Comparison of ENCODE assay signal across 1 cellular context in the genomic region with DNA sequence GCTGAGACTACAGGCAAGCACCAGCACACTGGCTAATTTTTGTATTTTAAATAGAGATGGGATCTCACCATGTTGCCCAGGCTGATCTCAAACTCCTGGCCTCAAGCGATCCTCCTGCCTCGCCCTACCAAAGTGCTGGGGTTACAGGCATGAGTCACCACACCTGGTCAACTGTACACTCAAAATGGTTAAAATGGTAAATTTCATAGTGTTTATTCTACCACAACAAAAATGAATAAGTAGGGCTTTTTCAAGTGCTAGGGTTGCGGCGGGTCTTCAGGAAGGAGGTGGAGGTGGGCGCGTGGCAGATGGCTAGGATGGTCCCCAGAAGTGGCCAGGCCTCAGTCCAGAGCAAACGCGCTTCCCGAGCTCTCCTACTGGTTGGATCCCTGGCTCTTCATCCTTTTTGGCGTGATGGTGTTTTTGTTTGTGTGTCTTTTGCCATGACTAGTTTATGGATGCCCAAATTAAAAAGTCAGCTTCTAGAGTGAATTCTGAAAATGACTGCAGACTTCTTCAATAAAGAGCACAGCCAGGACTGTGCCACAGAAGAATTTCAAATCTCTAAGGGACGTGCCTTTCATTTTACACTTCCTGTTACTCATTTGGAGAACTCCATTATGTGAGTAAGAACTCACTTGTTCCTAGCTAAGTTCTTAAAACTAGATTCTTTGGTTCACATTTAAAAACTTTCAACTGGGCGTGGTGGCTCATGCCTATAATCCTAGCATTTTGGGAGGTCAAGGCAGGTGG.
TF ChIP-seq lines count a peak whose summit lies in the region.

No MANE protein-coding gene starts in this region.

TF ChIP-seq in WTC11, 78 proteins besides CTCF, POLR2A, EP300 and RAD21 (continued from another document):
- TF ChIP-seq, protein P1, sequence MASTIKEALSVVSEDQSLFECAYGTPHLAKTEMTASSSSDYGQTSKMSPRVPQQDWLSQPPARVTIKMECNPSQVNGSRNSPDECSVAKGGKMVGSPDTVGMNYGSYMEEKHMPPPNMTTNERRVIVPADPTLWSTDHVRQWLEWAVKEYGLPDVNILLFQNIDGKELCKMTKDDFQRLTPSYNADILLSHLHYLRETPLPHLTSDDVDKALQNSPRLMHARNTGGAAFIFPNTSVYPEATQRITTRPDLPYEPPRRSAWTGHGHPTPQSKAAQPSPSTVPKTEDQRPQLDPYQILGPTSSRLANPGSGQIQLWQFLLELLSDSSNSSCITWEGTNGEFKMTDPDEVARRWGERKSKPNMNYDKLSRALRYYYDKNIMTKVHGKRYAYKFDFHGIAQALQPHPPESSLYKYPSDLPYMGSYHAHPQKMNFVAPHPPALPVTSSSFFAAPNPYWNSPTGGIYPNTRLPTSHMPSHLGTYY (CRISPR knock-in tag; IDR thresholded peaks at IDR 0.05): no peak
- no peak for TF ChIP-seq ZNF138 (CRISPR knock-in tag; conservative IDR thresholded peaks at IDR 0.05)
- TF ChIP-seq SMAD4 (CRISPR knock-in tag; IDR thresholded peaks at IDR 0.05): no peak
- TF ChIP-seq MYBL2 (CRISPR knock-in tag; IDR thresholded peaks at IDR 0.05): no peak
- TF ChIP-seq, protein P2, sequence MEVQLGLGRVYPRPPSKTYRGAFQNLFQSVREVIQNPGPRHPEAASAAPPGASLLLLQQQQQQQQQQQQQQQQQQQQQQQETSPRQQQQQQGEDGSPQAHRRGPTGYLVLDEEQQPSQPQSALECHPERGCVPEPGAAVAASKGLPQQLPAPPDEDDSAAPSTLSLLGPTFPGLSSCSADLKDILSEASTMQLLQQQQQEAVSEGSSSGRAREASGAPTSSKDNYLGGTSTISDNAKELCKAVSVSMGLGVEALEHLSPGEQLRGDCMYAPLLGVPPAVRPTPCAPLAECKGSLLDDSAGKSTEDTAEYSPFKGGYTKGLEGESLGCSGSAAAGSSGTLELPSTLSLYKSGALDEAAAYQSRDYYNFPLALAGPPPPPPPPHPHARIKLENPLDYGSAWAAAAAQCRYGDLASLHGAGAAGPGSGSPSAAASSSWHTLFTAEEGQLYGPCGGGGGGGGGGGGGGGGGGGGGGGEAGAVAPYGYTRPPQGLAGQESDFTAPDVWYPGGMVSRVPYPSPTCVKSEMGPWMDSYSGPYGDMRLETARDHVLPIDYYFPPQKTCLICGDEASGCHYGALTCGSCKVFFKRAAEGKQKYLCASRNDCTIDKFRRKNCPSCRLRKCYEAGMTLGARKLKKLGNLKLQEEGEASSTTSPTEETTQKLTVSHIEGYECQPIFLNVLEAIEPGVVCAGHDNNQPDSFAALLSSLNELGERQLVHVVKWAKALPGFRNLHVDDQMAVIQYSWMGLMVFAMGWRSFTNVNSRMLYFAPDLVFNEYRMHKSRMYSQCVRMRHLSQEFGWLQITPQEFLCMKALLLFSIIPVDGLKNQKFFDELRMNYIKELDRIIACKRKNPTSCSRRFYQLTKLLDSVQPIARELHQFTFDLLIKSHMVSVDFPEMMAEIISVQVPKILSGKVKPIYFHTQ (CRISPR knock-in tag; IDR thresholded peaks at IDR 0.05): no peak
- TF ChIP-seq, protein P3, sequence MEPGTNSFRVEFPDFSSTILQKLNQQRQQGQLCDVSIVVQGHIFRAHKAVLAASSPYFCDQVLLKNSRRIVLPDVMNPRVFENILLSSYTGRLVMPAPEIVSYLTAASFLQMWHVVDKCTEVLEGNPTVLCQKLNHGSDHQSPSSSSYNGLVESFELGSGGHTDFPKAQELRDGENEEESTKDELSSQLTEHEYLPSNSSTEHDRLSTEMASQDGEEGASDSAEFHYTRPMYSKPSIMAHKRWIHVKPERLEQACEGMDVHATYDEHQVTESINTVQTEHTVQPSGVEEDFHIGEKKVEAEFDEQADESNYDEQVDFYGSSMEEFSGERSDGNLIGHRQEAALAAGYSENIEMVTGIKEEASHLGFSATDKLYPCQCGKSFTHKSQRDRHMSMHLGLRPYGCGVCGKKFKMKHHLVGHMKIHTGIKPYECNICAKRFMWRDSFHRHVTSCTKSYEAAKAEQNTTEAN (CRISPR knock-in tag; IDR thresholded peaks at IDR 0.05): no peak
- TF ChIP-seq, protein P4, sequence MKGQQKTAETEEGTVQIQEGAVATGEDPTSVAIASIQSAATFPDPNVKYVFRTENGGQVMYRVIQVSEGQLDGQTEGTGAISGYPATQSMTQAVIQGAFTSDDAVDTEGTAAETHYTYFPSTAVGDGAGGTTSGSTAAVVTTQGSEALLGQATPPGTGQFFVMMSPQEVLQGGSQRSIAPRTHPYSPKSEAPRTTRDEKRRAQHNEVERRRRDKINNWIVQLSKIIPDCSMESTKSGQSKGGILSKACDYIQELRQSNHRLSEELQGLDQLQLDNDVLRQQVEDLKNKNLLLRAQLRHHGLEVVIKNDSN (CRISPR knock-in tag; IDR thresholded peaks at IDR 0.05): no peak
- no peak for TF ChIP-seq KAT7 (CRISPR knock-in tag; IDR thresholded peaks at IDR 0.05; ENCODE audit: borderline replicate concordance)
- TF ChIP-seq TEAD1 (CRISPR knock-in tag; IDR thresholded peaks at IDR 0.05): no peak
- TF ChIP-seq SP1 (CRISPR knock-in tag; conservative IDR thresholded peaks at IDR 0.05): no peak
- TF ChIP-seq ZNF416 (CRISPR knock-in tag; IDR thresholded peaks at IDR 0.05): no peak
- TF ChIP-seq, protein P5, sequence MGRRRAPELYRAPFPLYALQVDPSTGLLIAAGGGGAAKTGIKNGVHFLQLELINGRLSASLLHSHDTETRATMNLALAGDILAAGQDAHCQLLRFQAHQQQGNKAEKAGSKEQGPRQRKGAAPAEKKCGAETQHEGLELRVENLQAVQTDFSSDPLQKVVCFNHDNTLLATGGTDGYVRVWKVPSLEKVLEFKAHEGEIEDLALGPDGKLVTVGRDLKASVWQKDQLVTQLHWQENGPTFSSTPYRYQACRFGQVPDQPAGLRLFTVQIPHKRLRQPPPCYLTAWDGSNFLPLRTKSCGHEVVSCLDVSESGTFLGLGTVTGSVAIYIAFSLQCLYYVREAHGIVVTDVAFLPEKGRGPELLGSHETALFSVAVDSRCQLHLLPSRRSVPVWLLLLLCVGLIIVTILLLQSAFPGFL (CRISPR knock-in tag; IDR thresholded peaks at IDR 0.05; ENCODE audit: borderline replicate concordance): no peak
